Comparison of ENCODE assay signal across 16 cellular contexts in genomic region chr10:29142516-29143314, GRCh38.
DNase-seq lines count a peak whose midpoint lies in the region; ATAC-seq and TF ChIP-seq lines count a peak whose summit lies in the region.
"Had no signal": no experiment of that assay in that cellular context is flagged by ENCODE, and none has a peak within 500 bp of the region (broad histone marks: within the 10 kb centered on the region; RNA-seq: fewer than 3 reads in every experiment).

No MANE protein-coding gene starts in this region.

- TF ChIP-seq POLR2A in right lobe of liver (IDR thresholded peaks at IDR 0.05) (no peak), thyroid gland (IDR thresholded peaks at IDR 0.05) (no peak)

- peaks cover 28% of the 10 kb centered on the region for H3F3A ChIP-seq in SK-N-SH (replicated peaks; ENCODE audit: insufficient read depth)

- no peak for TF ChIP-seq RAD21 in SK-N-SH (IDR thresholded peaks at IDR 0.05; ENCODE audit: low read length)

- no peak for ATAC-seq in SK-N-SH treated with all-trans-retinoic acid at 6 μM for 48 hours
- peak; percentile 72 to 95 (median 85) for ATAC-seq in right lobe of liver

- H4K20me1 ChIP-seq in SK-N-SH (ENCODE audit: insufficient read depth), result no peaks in the 10 kb centered on the region; the same call in 1 of the 2 replicates

- H3K36me3 ChIP-seq in SK-N-SH (replicated peaks in 1 of 2; ENCODE audit: control insufficient read depth in 1 of 2, insufficient read depth in 2 of 2, low read length in 1 of 2), result no peaks in the 10 kb centered on the region
- H3K36me3 ChIP-seq in right lobe of liver, result no peaks in the 10 kb centered on the region
- no peaks in the 10 kb centered on the region for H3K36me3 ChIP-seq in thyroid gland
- H3K36me3 ChIP-seq: pancreas, spleen had no signal

- DNase-seq in SK-N-SH (no peak), ecto neural progenitor cell (ENCODE audit: low spot score) (peak; percentile 64), right lobe of liver (peak; percentile 46 to 79 (median 70)), thyroid gland (peak; percentile 14 to 28), NCI-H187 treated with DMSO at 0.1 percent for 48 hours (lab: John Stamatoyannopoulos, UW) (no peak), cardiac septum (ENCODE audit: low spot score) (no peak)
- DNase-seq in activated CD4-positive, alpha-beta T cell treated with anti-CD3 and anti-CD28 coated beads for 1 hour, result no peak
- DNase-seq: activated effector memory CD4-positive, alpha-beta T cell treated with anti-CD3 and anti-CD28 coated beads, Interleukin-2, amount 50 U/mL, for 16 hours; anterior cingulate cortex; CD8-positive, alpha-beta memory T cell; NCI-H2081 treated with DMSO at 0.1 percent for 48 hours; NCI-H69; spleen had no signal

- POLR2A ChIA-PET in SK-N-SH (lab: Yijun Ruan, JAX), result no interaction called here

- no peaks in the 10 kb centered on the region for H3K27me3 ChIP-seq in SK-N-SH (ENCODE audit: insufficient read depth)
- no peaks in the 10 kb centered on the region for H3K27me3 ChIP-seq in right lobe of liver
- H3K27me3 ChIP-seq in thyroid gland, result no peaks in the 10 kb centered on the region
- H3K27me3 ChIP-seq: pancreas had no signal

- H3K79me2 ChIP-seq in SK-N-SH (ENCODE audit: insufficient read depth), result no peaks in the 10 kb centered on the region

- TF ChIP-seq CTCF in SK-N-SH (IDR thresholded peaks at IDR 0.05) (no peak), right lobe of liver (IDR thresholded peaks at IDR 0.05) (no peak), thyroid gland (IDR thresholded peaks at IDR 0.05) (no peak)

- H3K4me3 ChIP-seq in SK-N-SH (ENCODE audit: low read depth in 2 of 2, low read length in 1 of 2) (no peak overlapping the region), right lobe of liver (peak overlapping the region in 1 of 3 donors; percentile 47), thyroid gland (replicated peaks in 1 of 3) (no peak overlapping the region)
- H3K4me3 ChIP-seq: pancreas, spleen had no signal

- H3K27ac ChIP-seq in SK-N-SH (ENCODE audit: low read depth in 2 of 2, low read length in 1 of 2) (peak overlapping the region; percentile 18 to 90; a peak in 3 of 4 replicates), right lobe of liver (peak overlapping the region in 1 of 3 donors; percentile 52), thyroid gland (no peak overlapping the region)
- H3K27ac ChIP-seq: 22Rv1, pancreas, spleen had no signal

- peak overlapping the region; percentile 47; the same call in 1 of the 2 replicates for H3K9ac ChIP-seq in SK-N-SH

- H2AFZ ChIP-seq in SK-N-SH (ENCODE audit: low read depth), result no peak overlapping the region

- no peak for TF ChIP-seq EP300 in SK-N-SH (IDR thresholded peaks at IDR 0.05; ENCODE audit: borderline replicate concordance in 1 of 2, low read depth in 1 of 2, low read length in 1 of 2)

- WGBS in SK-N-SH (ENCODE audit: low lambda C conversion rate), result 91% methylated on average over 29 of the region's 29 CpGs
- 65% methylated on average over 16 of the region's 29 CpGs for WGBS in right lobe of liver (ENCODE audit: insufficient coverage, low coverage, low lambda C conversion rate, missing lambda C conversion rate)
- 83 to 84% methylated on average over 29 of the region's 29 CpGs for WGBS in thyroid gland, 2 donors

- CTCF ChIA-PET in SK-N-SH (lab: Yijun Ruan, JAX), result interaction anchor here (1.4 to 1.5 kb wide), 2 partner anchors 11 to 479 kb away, joined by 3 to 8 read pairs; no protein-coding TSS in a partner anchor

- H3K9me3 ChIP-seq in SK-N-SH, result no peaks in the 10 kb centered on the region
- H3K9me3 ChIP-seq in right lobe of liver, result no peaks in the 10 kb centered on the region
- H3K9me3 ChIP-seq in thyroid gland, result no peaks in the 10 kb centered on the region
- H3K9me3 ChIP-seq: pancreas, spleen had no signal

- peak overlapping the region; percentile 0; the same call in 1 of the 2 replicates for H3K4me2 ChIP-seq in SK-N-SH

- intact Hi-C loops in right lobe of liver (cut with DNase I), result no loop called here
- intact Hi-C loops in thyroid gland (cut with DNase I), result no loop called here
- intact Hi-C loops in cardiac septum (cut with DNase I), result no loop called here

- H3K4me1 ChIP-seq in SK-N-SH (ENCODE audit: control insufficient read depth in 1 of 2, insufficient read depth in 2 of 2, low read depth in 1 of 2, low read length in 1 of 2) (peaks cover 4 to 18% of the 10 kb centered on the region in 2 experiments; a peak in 3 of 4 replicates), right lobe of liver (peaks cover 0 to 9% (median 0%) of the 10 kb centered on the region in 4 donors), thyroid gland (peaks cover 0 to 18% of the 10 kb centered on the region in 2 donors)
- H3K4me1 ChIP-seq: spleen had no signal

- H3K9me2 ChIP-seq in SK-N-SH, result no peaks in the 10 kb centered on the region

TF ChIP-seq in SK-N-SH, 30 proteins besides CTCF, POLR2A, EP300 and RAD21:
- no peak for TF ChIP-seq RFX5 (IDR thresholded peaks at IDR 0.05; ENCODE audit: low read length)
- no peak for TF ChIP-seq FOSL2 (IDR thresholded peaks at IDR 0.05; ENCODE audit: borderline replicate concordance, low read depth)
- TF ChIP-seq YY1 (IDR thresholded peaks at IDR 0.05; ENCODE audit: low read depth), result no peak
- TF ChIP-seq JUND (IDR thresholded peaks at IDR 0.05), result no peak
- TF ChIP-seq FOXM1 (IDR thresholded peaks at IDR 0.05; ENCODE audit: low read depth), result no peak
- no peak for TF ChIP-seq TAF1 (IDR thresholded peaks at IDR 0.05; ENCODE audit: borderline replicate concordance, low read depth, low read length)

TF ChIP-seq in SK-N-SH treated with all-trans-retinoic acid at 6 μM for 48 hours, 23 proteins besides CTCF, POLR2A, EP300 and RAD21 (continues in another document):
- no peak for TF ChIP-seq ARNTL (CRISPR knock-in tag; IDR thresholded peaks at IDR 0.05; ENCODE audit: borderline replicate concordance, low read depth)
- no peak for TF ChIP-seq RARB (CRISPR knock-in tag; IDR thresholded peaks at IDR 0.05)
- TF ChIP-seq OSR1 (CRISPR knock-in tag; IDR thresholded peaks at IDR 0.05), result no peak
- TF ChIP-seq, protein P1, sequence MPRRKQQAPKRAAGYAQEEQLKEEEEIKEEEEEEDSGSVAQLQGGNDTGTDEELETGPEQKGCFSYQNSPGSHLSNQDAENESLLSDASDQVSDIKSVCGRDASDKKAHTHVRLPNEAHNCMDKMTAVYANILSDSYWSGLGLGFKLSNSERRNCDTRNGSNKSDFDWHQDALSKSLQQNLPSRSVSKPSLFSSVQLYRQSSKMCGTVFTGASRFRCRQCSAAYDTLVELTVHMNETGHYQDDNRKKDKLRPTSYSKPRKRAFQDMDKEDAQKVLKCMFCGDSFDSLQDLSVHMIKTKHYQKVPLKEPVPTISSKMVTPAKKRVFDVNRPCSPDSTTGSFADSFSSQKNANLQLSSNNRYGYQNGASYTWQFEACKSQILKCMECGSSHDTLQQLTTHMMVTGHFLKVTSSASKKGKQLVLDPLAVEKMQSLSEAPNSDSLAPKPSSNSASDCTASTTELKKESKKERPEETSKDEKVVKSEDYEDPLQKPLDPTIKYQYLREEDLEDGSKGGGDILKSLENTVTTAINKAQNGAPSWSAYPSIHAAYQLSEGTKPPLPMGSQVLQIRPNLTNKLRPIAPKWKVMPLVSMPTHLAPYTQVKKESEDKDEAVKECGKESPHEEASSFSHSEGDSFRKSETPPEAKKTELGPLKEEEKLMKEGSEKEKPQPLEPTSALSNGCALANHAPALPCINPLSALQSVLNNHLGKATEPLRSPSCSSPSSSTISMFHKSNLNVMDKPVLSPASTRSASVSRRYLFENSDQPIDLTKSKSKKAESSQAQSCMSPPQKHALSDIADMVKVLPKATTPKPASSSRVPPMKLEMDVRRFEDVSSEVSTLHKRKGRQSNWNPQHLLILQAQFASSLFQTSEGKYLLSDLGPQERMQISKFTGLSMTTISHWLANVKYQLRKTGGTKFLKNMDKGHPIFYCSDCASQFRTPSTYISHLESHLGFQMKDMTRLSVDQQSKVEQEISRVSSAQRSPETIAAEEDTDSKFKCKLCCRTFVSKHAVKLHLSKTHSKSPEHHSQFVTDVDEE (CRISPR knock-in tag; IDR thresholded peaks at IDR 0.05), result no peak
- no peak for TF ChIP-seq ESRRG (CRISPR knock-in tag; IDR thresholded peaks at IDR 0.05)
- no peak for TF ChIP-seq ZFP30 (CRISPR knock-in tag; IDR thresholded peaks at IDR 0.05)
- no peak for TF ChIP-seq SNAI2 (CRISPR knock-in tag; IDR thresholded peaks at IDR 0.05)
- TF ChIP-seq, protein P2, sequence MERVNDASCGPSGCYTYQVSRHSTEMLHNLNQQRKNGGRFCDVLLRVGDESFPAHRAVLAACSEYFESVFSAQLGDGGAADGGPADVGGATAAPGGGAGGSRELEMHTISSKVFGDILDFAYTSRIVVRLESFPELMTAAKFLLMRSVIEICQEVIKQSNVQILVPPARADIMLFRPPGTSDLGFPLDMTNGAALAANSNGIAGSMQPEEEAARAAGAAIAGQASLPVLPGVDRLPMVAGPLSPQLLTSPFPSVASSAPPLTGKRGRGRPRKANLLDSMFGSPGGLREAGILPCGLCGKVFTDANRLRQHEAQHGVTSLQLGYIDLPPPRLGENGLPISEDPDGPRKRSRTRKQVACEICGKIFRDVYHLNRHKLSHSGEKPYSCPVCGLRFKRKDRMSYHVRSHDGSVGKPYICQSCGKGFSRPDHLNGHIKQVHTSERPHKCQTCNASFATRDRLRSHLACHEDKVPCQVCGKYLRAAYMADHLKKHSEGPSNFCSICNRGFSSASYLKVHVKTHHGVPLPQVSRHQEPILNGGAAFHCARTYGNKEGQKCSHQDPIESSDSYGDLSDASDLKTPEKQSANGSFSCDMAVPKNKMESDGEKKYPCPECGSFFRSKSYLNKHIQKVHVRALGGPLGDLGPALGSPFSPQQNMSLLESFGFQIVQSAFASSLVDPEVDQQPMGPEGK (CRISPR knock-in tag; IDR thresholded peaks at IDR 0.05; ENCODE audit: borderline replicate concordance), result no peak
- no peak for TF ChIP-seq ZNF565 (CRISPR knock-in tag; conservative IDR thresholded peaks at IDR 0.05; ENCODE audit: low read depth)
- no peak for TF ChIP-seq ISL1 (CRISPR knock-in tag; IDR thresholded peaks at IDR 0.05)
- TF ChIP-seq, protein P3, sequence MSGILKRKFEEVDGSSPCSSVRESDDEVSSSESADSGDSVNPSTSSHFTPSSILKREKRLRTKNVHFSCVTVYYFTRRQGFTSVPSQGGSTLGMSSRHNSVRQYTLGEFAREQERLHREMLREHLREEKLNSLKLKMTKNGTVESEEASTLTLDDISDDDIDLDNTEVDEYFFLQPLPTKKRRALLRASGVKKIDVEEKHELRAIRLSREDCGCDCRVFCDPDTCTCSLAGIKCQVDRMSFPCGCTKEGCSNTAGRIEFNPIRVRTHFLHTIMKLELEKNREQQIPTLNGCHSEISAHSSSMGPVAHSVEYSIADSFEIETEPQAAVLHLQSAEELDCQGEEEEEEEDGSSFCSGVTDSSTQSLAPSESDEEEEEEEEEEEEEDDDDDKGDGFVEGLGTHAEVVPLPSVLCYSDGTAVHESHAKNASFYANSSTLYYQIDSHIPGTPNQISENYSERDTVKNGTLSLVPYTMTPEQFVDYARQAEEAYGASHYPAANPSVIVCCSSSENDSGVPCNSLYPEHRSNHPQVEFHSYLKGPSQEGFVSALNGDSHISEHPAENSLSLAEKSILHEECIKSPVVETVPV (CRISPR knock-in tag; IDR thresholded peaks at IDR 0.05), result no peak
- TF ChIP-seq CSDC2 (CRISPR knock-in tag; IDR thresholded peaks at IDR 0.05), result no peak
- TF ChIP-seq ZNF70 (CRISPR knock-in tag; IDR thresholded peaks at IDR 0.05), result no peak
- no peak for TF ChIP-seq BACH2 (CRISPR knock-in tag; IDR thresholded peaks at IDR 0.05; ENCODE audit: borderline replicate concordance)

Comparison
In these comparisons a context has a peak if more than half of its experiments do, and no peak if none do; other contexts are left out.
1. DNase-seq: peak in ecto neural progenitor cell (single experiment), right lobe of liver (3 of 3) and thyroid gland (2 of 2); none in SK-N-SH (single experiment), NCI-H187 treated with DMSO at 0.1 percent for 48 hours (single experiment), cardiac septum (single experiment) and activated CD4-positive, alpha-beta T cell treated with anti-CD3 and anti-CD28 coated beads for 1 hour (single experiment).
2. H3K27ac ChIP-seq: peak in SK-N-SH (2 of 2); none in thyroid gland (0 of 3).